In genomic region chr2:28400434-28400833, GRCh38 we compare ENCODE assay signal across 14 cellular contexts. TPM values are rescaled to one million over a fixed set of nuclear protein-coding genes. Genes with fewer than 3 reads are reported as not detected.
DNase-seq lines count a peak whose midpoint lies in the region; ATAC-seq, FAIRE-seq and TF ChIP-seq lines count a peak whose summit lies in the region.
"Had no signal": no experiment of that assay in that cellular context is flagged by ENCODE, and none has a peak within 500 bp of the region (broad histone marks: within the 10 kb centered on the region; RNA-seq: fewer than 3 reads in every experiment).

No MANE protein-coding gene starts in this region.

- DNase-seq in Right ventricle myocardium superior (peak; percentile 14), left cardiac atrium (no peak), neural progenitor cell (ENCODE audit: low spot score) (peak; percentile 73), uterus (no peak), DMS114 treated with DMSO at 0.1 percent for 48 hours (lab: John Stamatoyannopoulos, UW; ENCODE audit: unreplicated experiment) (no peak), HTR-8/SVneo (ENCODE audit: insufficient read length, low spot score) (no peak)
- DNase-seq: foreskin fibroblast, NCI-H524 treated with DMSO at 0.1 percent for 48 hours, SHP77, WERI-Rb-1 had no signal

- H3K36me3 Mint-ChIP-seq in neural progenitor cell, result peaks cover 2% of the 10 kb centered on the region

- no peak for TF ChIP-seq CTCF in neural progenitor cell (IDR thresholded peaks at IDR 0.05)
- TF ChIP-seq CTCF in uterus (IDR thresholded peaks at IDR 0.05), result no peak

- intact Hi-C loops in Right ventricle myocardium superior (cut with DNase I), result no loop called here
- intact Hi-C loops in left cardiac atrium (cut with DNase I), result no loop called here
- intact Hi-C loops in uterus (cut with DNase I; ENCODE audit: low total_unique reads), result no loop called here

- peaks cover 3% of the 10 kb centered on the region for H4K20me1 ChIP-seq in neural progenitor cell (ENCODE audit: low read depth)

- no peak overlapping the region for H3K9ac ChIP-seq in neural progenitor cell

- ATAC-seq in Right ventricle myocardium superior (ENCODE audit: poor library complexity) (no peak), left cardiac atrium (no peak), HG03196 (IDR thresholded peaks at IDR 0.05; ENCODE audit: unreplicated experiment) (no peak)

- no peak for TF ChIP-seq POLR2A in uterus (IDR thresholded peaks at IDR 0.05)

- H3K4me2 ChIP-seq in neural progenitor cell, result peak overlapping the region; percentile 54

- no peaks in the 10 kb centered on the region for H3K79me2 ChIP-seq in neural progenitor cell (ENCODE audit: low read depth)

- H3K27me3 Mint-ChIP-seq in neural progenitor cell (ENCODE audit: insufficient read depth, low read depth), result no peaks in the 10 kb centered on the region

- H3K27ac ChIP-seq in ectodermal cell (ENCODE audit: insufficient read depth, low read depth, low read length, poor library complexity, severe bottlenecking) (peak overlapping the region; percentile 8), neural progenitor cell (peak overlapping the region; percentile 36), uterus (peak overlapping the region; percentile 99 to 100)
- H3K27ac ChIP-seq: WERI-Rb-1 had no signal

- 54 to 55% methylated on average over 7 of the region's 7 CpGs for WGBS in ectodermal cell, 2 experiments

- H3K9me3 Mint-ChIP-seq in neural progenitor cell, result no peaks in the 10 kb centered on the region

- H3K4me3 ChIP-seq in ectodermal cell (ENCODE audit: insufficient read depth, low read depth, low read length) (no peak overlapping the region), neural progenitor cell (peak overlapping the region; percentile 7), uterus (peak overlapping the region in 1 of 2 donors; percentile 3)

- H3F3A ChIP-seq in neural progenitor cell (ENCODE audit: low read depth), result peaks cover 15% of the 10 kb centered on the region

- H3K27me3 ChIP-seq in ectodermal cell (ENCODE audit: control insufficient read depth, insufficient read depth, low read length, poor library complexity, severe bottlenecking) (peaks cover 7% of the 10 kb centered on the region), neural progenitor cell (peaks cover 7% of the 10 kb centered on the region), uterus (no peaks in the 10 kb centered on the region)

- no peaks in the 10 kb centered on the region for H3K36me3 ChIP-seq in ectodermal cell (ENCODE audit: control insufficient read depth, insufficient read depth, low read length)
- H3K36me3 ChIP-seq in neural progenitor cell, result no peaks in the 10 kb centered on the region
- H3K36me3 ChIP-seq in uterus, result no peaks in the 10 kb centered on the region
- H3K36me3 ChIP-seq: WERI-Rb-1 had no signal

- no peak overlapping the region for H3K27ac Mint-ChIP-seq in neural progenitor cell
- H3K27ac Mint-ChIP-seq: B cell had no signal

- H2AFZ ChIP-seq in neural progenitor cell (replicated peaks), result no peak overlapping the region

- H3K4me1 ChIP-seq in ectodermal cell (ENCODE audit: control insufficient read depth, insufficient read depth, low read length) (peaks cover 8% of the 10 kb centered on the region), neural progenitor cell (peaks cover 14% of the 10 kb centered on the region), uterus (peaks cover 25 to 57% of the 10 kb centered on the region in 2 donors)

- peaks cover 20% of the 10 kb centered on the region for H3K4me1 Mint-ChIP-seq in neural progenitor cell
- H3K4me1 Mint-ChIP-seq: B cell had no signal

- H3K9me3 ChIP-seq in ectodermal cell (ENCODE audit: control insufficient read depth, low read length) (no peaks in the 10 kb centered on the region), neural progenitor cell (ENCODE audit: low read depth) (no peaks in the 10 kb centered on the region), uterus (no peaks in the 10 kb centered on the region)

- no peak overlapping the region for H3K4me3 Mint-ChIP-seq in neural progenitor cell
- H3K4me3 Mint-ChIP-seq: B cell had no signal

- no peak for FAIRE-seq in HTR-8/SVneo (lab: Jason Lieb, UNC)
- FAIRE-seq: colon had no signal

RNA-seq across cellular contexts. Expression of gene FOSL2, which starts 7.8 kb away (rescaled TPM):
- total RNA-seq in Right ventricle myocardium superior, result 45.7 TPM
- total RNA-seq in left cardiac atrium, result 100 to 1,000 TPM in 1 of 2 donors, 10 to 100 TPM in 1; 66.6 to 140 TPM
- polyA plus RNA-seq in ectodermal cell (2013, experiment 1 of 4), result 5.8 TPM
- 6.6 TPM for polyA plus RNA-seq in ectodermal cell (2013, experiment 2 of 4)
- 4.3 TPM for polyA plus RNA-seq in ectodermal cell (2013, experiment 3 of 4)
- 4.3 TPM for polyA plus RNA-seq in ectodermal cell (2013, experiment 4 of 4)
- 1.3 and 3.7 TPM in 2 replicates for total RNA-seq in neural progenitor cell (ENCODE audit: low replicate concordance)
- 100 to 1,000 TPM in 1 of 4 donors, 10 to 100 TPM in 3; 39.8 to 134 (median 58.7) TPM for total RNA-seq in uterus

Comparison
In these comparisons a context has a peak if more than half of its experiments do, and no peak if none do; other contexts are left out.
1. DNase-seq: peak in Right ventricle myocardium superior (single experiment) and neural progenitor cell (single experiment); none in left cardiac atrium (single experiment), uterus (0 of 2), DMS114 treated with DMSO at 0.1 percent for 48 hours (single experiment) and HTR-8/SVneo (single experiment).
2. H3K27ac ChIP-seq: peak in every context shown above with its lines; median percentile 100 in uterus; 36 in neural progenitor cell; 8 in ectodermal cell.